Comparison of ENCODE assay signal across 8 cellular contexts in genomic region chr11:73242291-73243092, GRCh38. TPM values are rescaled to one million over a fixed set of nuclear protein-coding genes. Genes with fewer than 3 reads are reported as not detected.
DNase-seq lines count a peak whose midpoint lies in the region; ATAC-seq, FAIRE-seq and TF ChIP-seq lines count a peak whose summit lies in the region.

No MANE protein-coding gene starts in this region.

- no peak overlapping the region for H3K27ac Mint-ChIP-seq in activated naive CD4-positive, alpha-beta T cell treated with anti-CD3 and anti-CD28 coated beads, Interleukin-2, amount 10 ng/mL, durations not matched to agents 7 days and 5 days

- TF ChIP-seq CTCF in AG10803 (conservative IDR thresholded peaks at IDR 0.05; ENCODE audit: low read length) (peak; percentile 82), pancreas (IDR thresholded peaks at IDR 0.05) (peak; percentile 78 to 94 (median 87))

- H3K27ac ChIP-seq in SJCRH30, result peak overlapping the region; percentile 30; the same call in 1 of the 2 replicates
- H3K27ac ChIP-seq in pancreas, result no peak overlapping the region
- H3K27ac ChIP-seq in thymus (ENCODE audit: low read depth), result no peak overlapping the region

- no peaks in the 10 kb centered on the region for H3K27me3 ChIP-seq in SJCRH30
- no peaks in the 10 kb centered on the region for H3K27me3 ChIP-seq in pancreas
- no peaks in the 10 kb centered on the region for H3K27me3 ChIP-seq in thymus (ENCODE audit: control insufficient read depth, insufficient read depth)

- peak; percentile 61 for DNase-seq in AG10803 (ENCODE audit: low read depth)
- peak; percentile 71 for DNase-seq in LHCN-M2 (ENCODE audit: low read depth)
- peak; percentile 80 to 90 for DNase-seq in SJCRH30
- peak; percentile 74 for DNase-seq in activated naive CD4-positive, alpha-beta T cell treated with anti-CD3 and anti-CD28 coated beads, Interleukin-2, amount 10 ng/mL, durations not matched to agents 7 days and 5 days
- DNase-seq in head of caudate nucleus, result peak; percentile 46 to 90 (median 78)
- peak; percentile 49 to 90 (median 80) for DNase-seq in pancreas

- H3K27me3 Mint-ChIP-seq in activated naive CD4-positive, alpha-beta T cell treated with anti-CD3 and anti-CD28 coated beads, Interleukin-2, amount 10 ng/mL, durations not matched to agents 7 days and 5 days, result peaks cover 51% of the 10 kb centered on the region

- CTCF ChIA-PET in activated naive CD4-positive, alpha-beta T cell treated with anti-CD3 and anti-CD28 coated beads, Interleukin-2, amount 10 ng/mL, durations not matched to agents 7 days and 5 days (lab: Charles Lee), result interaction anchor here (0.6 to 1.8 kb wide), 7 partner anchors 10 to 713 kb away, joined by 3 to 8 read pairs (median 4); no protein-coding TSS in a partner anchor

- H3K4me1 ChIP-seq in SJCRH30 (peaks cover 8% of the 10 kb centered on the region), pancreas (no peaks in the 10 kb centered on the region), thymus (ENCODE audit: control insufficient read depth, insufficient read depth, low read length) (no peaks in the 10 kb centered on the region)

- no peaks in the 10 kb centered on the region for H3K36me3 Mint-ChIP-seq in activated naive CD4-positive, alpha-beta T cell treated with anti-CD3 and anti-CD28 coated beads, Interleukin-2, amount 10 ng/mL, durations not matched to agents 7 days and 5 days

- TF ChIP-seq POLR2A in GM18951 (IDR thresholded peaks at IDR 0.05; ENCODE audit: extremely low read depth, insufficient read depth, insufficient read length), result peak; percentile 21

- no peak overlapping the region for H3K4me3 Mint-ChIP-seq in activated naive CD4-positive, alpha-beta T cell treated with anti-CD3 and anti-CD28 coated beads, Interleukin-2, amount 10 ng/mL, durations not matched to agents 7 days and 5 days

- intact Hi-C loops in head of caudate nucleus (cut with DNase I), result loop anchor here (5.0 kb wide), 1 partner anchor 55 kb away; no protein-coding TSS in a partner anchor
- intact Hi-C loops in pancreas (cut with DNase I), result loop anchor here (5.0 to 10.0 kb wide), 3 partner anchors 55 to 418 kb away; no protein-coding TSS in a partner anchor

- 21 to 25% methylated on average over 12 of the region's 12 CpGs for WGBS in pancreas, 2 donors
- WGBS in thymus, result 39% methylated on average over 12 of the region's 12 CpGs

- ATAC-seq in pancreas, result peak; percentile 91 to 96 (median 94)

- H3K9me3 Mint-ChIP-seq in activated naive CD4-positive, alpha-beta T cell treated with anti-CD3 and anti-CD28 coated beads, Interleukin-2, amount 10 ng/mL, durations not matched to agents 7 days and 5 days, result no peaks in the 10 kb centered on the region

- no peak for FAIRE-seq in pancreas (lab: Jason Lieb, UNC)

- H3K4me3 ChIP-seq in AG10803 (ENCODE audit: low read length), result no peak overlapping the region
- H3K4me3 ChIP-seq in SJCRH30, result peak overlapping the region; percentile 61
- H3K4me3 ChIP-seq in pancreas, result peak overlapping the region in 2 of 4 donors; percentile 31
- H3K4me3 ChIP-seq in thymus (ENCODE audit: low read length), result peak overlapping the region; percentile 28

- H3K36me3 ChIP-seq in SJCRH30 (no peaks in the 10 kb centered on the region), pancreas (no peaks in the 10 kb centered on the region), thymus (ENCODE audit: control insufficient read depth, insufficient read depth) (no peaks in the 10 kb centered on the region)

- H3K4me1 Mint-ChIP-seq in activated naive CD4-positive, alpha-beta T cell treated with anti-CD3 and anti-CD28 coated beads, Interleukin-2, amount 10 ng/mL, durations not matched to agents 7 days and 5 days, result peaks cover 7% of the 10 kb centered on the region

- no peaks in the 10 kb centered on the region for H3K9me3 ChIP-seq in SJCRH30 (replicated peaks)
- no peaks in the 10 kb centered on the region for H3K9me3 ChIP-seq in pancreas
- no peaks in the 10 kb centered on the region for H3K9me3 ChIP-seq in thymus (ENCODE audit: control insufficient read depth)

- in situ Hi-C loops in GM18951 (cut with MboI; ENCODE audit: low sequenced_read_pairs, unreplicated experiment), result no loop called here

RNA-seq across cellular contexts. Expression of gene P2RY2, which starts 24.4 kb away (rescaled TPM):
- total RNA-seq in LHCN-M2 (2014; rRNA removed), result not detected in 2 replicates
- 0.10 TPM for polyA plus RNA-seq in LHCN-M2 (2012)
- not detected in 2 replicates for total RNA-seq in SJCRH30 (2014; rRNA removed; shearing (Covaris generic))
- 1 to 10 TPM in 1 of 6 donors, under 1 TPM in 5; 0.24 to 2.0 (median 0.63) TPM for total RNA-seq in pancreas
- polyA plus RNA-seq in pancreas, result under 1 TPM; 0.38 to 0.56 TPM
- polyA plus RNA-seq in thymus, result 0.75 TPM

RNA-seq across cellular contexts. Expression of gene P2RY6, which starts 29.6 kb away (rescaled TPM):
- total RNA-seq in LHCN-M2 (2014; rRNA removed) (0.17 TPM in 1 of 2 replicates, not detected in the other), pancreas (1 to 10 TPM in 2 of 6 donors, under 1 TPM in 3, not detected in 1; 0.24 to 4.1 (median 0.98) TPM)
- 0.60 TPM for polyA plus RNA-seq in LHCN-M2 (2012)
- total RNA-seq in SJCRH30 (2014; rRNA removed; shearing (Covaris generic)), result 0.08 TPM in 1 of 2 replicates, not detected in the other
- polyA plus RNA-seq in pancreas (under 1 TPM; 0.49 to 0.99 TPM), thymus (2.9 TPM)
